Comparison of ENCODE assay signal across 9 cellular contexts in the genomic region with DNA sequence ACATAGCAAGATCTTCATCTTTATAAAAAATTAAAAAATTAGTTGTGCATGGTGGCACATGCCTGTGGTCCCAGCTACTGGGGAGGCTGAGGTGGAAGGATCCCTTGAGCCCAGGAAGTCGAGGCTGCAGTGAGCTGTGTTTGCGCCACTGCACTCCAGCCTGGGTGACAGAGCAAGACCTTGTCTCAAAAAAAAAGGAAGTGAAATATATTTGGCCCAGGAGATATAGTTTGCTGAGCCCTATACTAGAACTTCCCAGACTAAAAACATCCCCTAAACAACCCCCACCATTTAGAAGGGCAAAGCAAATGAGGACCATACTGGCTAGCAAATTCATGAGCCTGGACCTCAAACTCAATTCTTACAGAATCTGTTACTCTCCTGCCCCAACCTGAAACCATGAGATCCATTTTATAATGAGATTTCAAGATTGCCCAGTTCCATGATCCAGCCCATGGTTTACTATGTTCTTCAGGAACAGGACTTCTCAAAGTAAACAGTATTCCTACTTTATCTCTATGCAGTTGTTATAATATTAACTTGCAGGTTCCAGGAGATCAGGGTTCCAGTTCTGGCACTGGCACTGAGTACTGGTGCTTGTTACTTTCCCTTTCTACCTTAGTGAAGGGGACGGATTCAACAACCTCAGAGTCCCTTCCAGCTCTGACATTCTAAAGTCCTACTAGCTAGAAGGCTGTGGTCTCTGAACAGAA. TPM values are rescaled to one million over a fixed set of nuclear protein-coding genes. Genes with fewer than 3 reads are reported as not detected.
DNase-seq lines count a peak whose midpoint lies in the region; ATAC-seq lines count a peak whose summit lies in the region.
"Had no signal": no experiment of that assay in that cellular context is flagged by ENCODE, and none has a peak within 500 bp of the region (broad histone marks: within the 10 kb centered on the region; RNA-seq: fewer than 3 reads in every experiment).

No MANE protein-coding gene starts in this region.

- ATAC-seq in GM18519 (IDR thresholded peaks at IDR 0.05; ENCODE audit: low FRiP score, unreplicated experiment): peak; percentile 80
- ATAC-seq in GM21619 (IDR thresholded peaks at IDR 0.05; ENCODE audit: unreplicated experiment): peak; percentile 83
- peak; percentile 69 for ATAC-seq in HG03469 (IDR thresholded peaks at IDR 0.05; ENCODE audit: unreplicated experiment)
- ATAC-seq in left lobe of liver: peak; percentile 36

- DNase-seq in left lobe of liver (ENCODE audit: low spot score) (no peak), NCI-H510A (lab: John Stamatoyannopoulos, UW) (no peak), hippocampal formation (lab: John Stamatoyannopoulos, UW) (no peak), activated gamma-delta T cell (lab: John Stamatoyannopoulos, UW) (no peak), HPDE6-E6E7 (ENCODE audit: extremely low spot score) (no peak)
- DNase-seq: DMS79 treated with DMSO at 0.1 percent for 48 hours had no signal

RNA-seq across cellular contexts. Expression of gene TADA1, which starts 48.9 kb away (rescaled TPM):
- 14.2 TPM for total RNA-seq in left lobe of liver

RNA-seq across cellular contexts. Expression of gene ILDR2, which starts 50.4 kb away (rescaled TPM):
- total RNA-seq in left lobe of liver: 3.3 TPM
